10 cellular contexts compared by ENCODE assay signal in genomic region chr6:43367245-43367984, GRCh38. TPM values are rescaled to one million over a fixed set of nuclear protein-coding genes. Genes with fewer than 3 reads are reported as not detected.
DNase-seq lines count a peak whose midpoint lies in the region; ATAC-seq and TF ChIP-seq lines count a peak whose summit lies in the region.
"Had no signal": no experiment of that assay in that cellular context is flagged by ENCODE, and none has a peak within 500 bp of the region (broad histone marks: within the 10 kb centered on the region; RNA-seq: fewer than 3 reads in every experiment).

No MANE protein-coding gene starts in this region.

- H3K27me3 Mint-ChIP-seq in stimulated activated naive CD8-positive, alpha-beta T cell treated with anti-CD3 and anti-CD28 coated beads, Interleukin-15, Interleukin-2, amounts not matched to agents 100 ng/mL and 50 ng/mL, for 24 hours = no peaks in the 10 kb centered on the region
- H3K27me3 Mint-ChIP-seq in T-cell (no peaks in the 10 kb centered on the region), immature natural killer cell (ENCODE audit: low read depth in 3 of 3) (peaks cover 4 to 15% (median 6%) of the 10 kb centered on the region in 3 donors)

- H3K27ac ChIP-seq in gastroesophageal sphincter = no peak overlapping the region

- POLR2A ChIA-PET in T-cell (lab: Charles Lee) = no interaction called here

- H3K27ac Mint-ChIP-seq in stimulated activated naive CD8-positive, alpha-beta T cell treated with anti-CD3 and anti-CD28 coated beads, Interleukin-15, Interleukin-2, amounts not matched to agents 100 ng/mL and 50 ng/mL, for 24 hours = no peak overlapping the region
- H3K27ac Mint-ChIP-seq in T-cell (peak overlapping the region; percentile 53 to 62), immature natural killer cell (peak overlapping the region; percentile 1 to 82 (median 40))

- peaks cover 0 to 32% of the 10 kb centered on the region in 2 donors for H3K36me3 ChIP-seq in gastroesophageal sphincter

- ATAC-seq in stimulated activated naive CD8-positive, alpha-beta T cell treated with anti-CD3 and anti-CD28 coated beads, Interleukin-15, Interleukin-2, amounts not matched to agents 100 U/mL and 50 U/mL, for 24 hours = no peak
- ATAC-seq in T-cell (replicated peaks in 1 of 4) (no peak), gastroesophageal sphincter (no peak), HG02970 (IDR thresholded peaks at IDR 0.05; ENCODE audit: low FRiP score, unreplicated experiment) (no peak)

- peak overlapping the region in 1 of 2 donors; percentile 80 for H3K4me3 ChIP-seq in gastroesophageal sphincter

- CTCF ChIA-PET in T-cell (lab: Charles Lee) = interaction anchor here in 1 of 2 donors (0.6 to 4.5 kb wide), 3 partner anchors 16 to 19 kb away, joined by 3 to 53 read pairs (median 6); no protein-coding TSS in a partner anchor

- TF ChIP-seq CTCF in gastroesophageal sphincter (IDR thresholded peaks at IDR 0.05) = no peak

- WGBS in gastroesophageal sphincter (ENCODE audit: low coverage in 1 of 2), 2 donors = 72 to 84% methylated on average over 8 of the region's 9 CpGs

- peaks cover 2 to 31% (median 5%) of the 10 kb centered on the region in 3 donors for H3K4me1 ChIP-seq in gastroesophageal sphincter

- no peak for TF ChIP-seq POLR2A in gastroesophageal sphincter (IDR thresholded peaks at IDR 0.05)

- no peak for TF ChIP-seq EP300 in gastroesophageal sphincter (IDR thresholded peaks at IDR 0.05)

- H3K27me3 ChIP-seq in gastroesophageal sphincter = no peaks in the 10 kb centered on the region

- DNase-seq in stimulated activated naive CD8-positive, alpha-beta T cell treated with anti-CD3 and anti-CD28 coated beads, Interleukin-15, Interleukin-2, amounts not matched to agents 100 U/mL and 50 U/mL, for 24 hours = no peak
- no peak for DNase-seq in T-cell
- DNase-seq in immature natural killer cell = no peak
- no peak for DNase-seq in NCI-H524 (lab: John Stamatoyannopoulos, UW)
- no peak for DNase-seq in hippocampal formation (lab: John Stamatoyannopoulos, UW)
- DNase-seq: activated CD8-positive, alpha-beta memory T cell treated with anti-CD3 and anti-CD28 coated beads, Interleukin-2, amount 50 U/mL, for 48 hours; DMS153 had no signal

- H3K9me3 ChIP-seq in gastroesophageal sphincter = no peaks in the 10 kb centered on the region

- peaks cover 41% of the 10 kb centered on the region for H3K4me1 Mint-ChIP-seq in stimulated activated naive CD8-positive, alpha-beta T cell treated with anti-CD3 and anti-CD28 coated beads, Interleukin-15, Interleukin-2, amounts not matched to agents 100 ng/mL and 50 ng/mL, for 24 hours (ENCODE audit: low read depth)
- H3K4me1 Mint-ChIP-seq in T-cell (peaks cover 48 to 58% (median 52%) of the 10 kb centered on the region in 3 donors), immature natural killer cell (peaks cover 45 to 59% of the 10 kb centered on the region in 2 donors)

- peaks cover 23% of the 10 kb centered on the region for H3K36me3 Mint-ChIP-seq in stimulated activated naive CD8-positive, alpha-beta T cell treated with anti-CD3 and anti-CD28 coated beads, Interleukin-15, Interleukin-2, amounts not matched to agents 100 ng/mL and 50 ng/mL, for 24 hours (ENCODE audit: low read depth)
- H3K36me3 Mint-ChIP-seq in T-cell (peaks cover 23% of the 10 kb centered on the region), immature natural killer cell (peaks cover 11 to 25% (median 12%) of the 10 kb centered on the region in 3 donors)

- H3K4me3 Mint-ChIP-seq in stimulated activated naive CD8-positive, alpha-beta T cell treated with anti-CD3 and anti-CD28 coated beads, Interleukin-15, Interleukin-2, amounts not matched to agents 100 ng/mL and 50 ng/mL, for 24 hours = peak overlapping the region; percentile 87
- H3K4me3 Mint-ChIP-seq in T-cell = peak overlapping the region; percentile 84 to 88 (median 87)
- H3K4me3 Mint-ChIP-seq in immature natural killer cell = peak overlapping the region; percentile 89 to 95 (median 93)

- H3K9me3 Mint-ChIP-seq in stimulated activated naive CD8-positive, alpha-beta T cell treated with anti-CD3 and anti-CD28 coated beads, Interleukin-15, Interleukin-2, amounts not matched to agents 100 ng/mL and 50 ng/mL, for 24 hours = no peaks in the 10 kb centered on the region
- H3K9me3 Mint-ChIP-seq in T-cell (no peaks in the 10 kb centered on the region), immature natural killer cell (no peaks in the 10 kb centered on the region)

RNA-seq across cellular contexts. Expression of gene ZNF318, which starts 2.0 kb away (rescaled TPM):
- total RNA-seq in T-cell = 10 to 100 TPM; 24.3 to 33.5 (median 26.2) TPM
- polyA plus RNA-seq in immature natural killer cell = 1 to 10 TPM in 2 of 3 donors, under 1 TPM in 1; 0.94 to 9.6 (median 5.7) TPM
- total RNA-seq in gastroesophageal sphincter = 10 to 100 TPM; 11.7 to 22.1 (median 18.4) TPM

RNA-seq across cellular contexts. Expression of gene CRIP3, which starts 58.8 kb away (rescaled TPM):
- total RNA-seq in T-cell (1 to 10 TPM; 1.3 to 4.2 (median 2.8) TPM), gastroesophageal sphincter (not detected)
- 1 to 10 TPM in 1 of 3 donors, under 1 TPM in 2; 0.26 to 1.3 (median 0.35) TPM for polyA plus RNA-seq in immature natural killer cell

RNA-seq across cellular contexts. Expression of gene ABCC10, which starts 59.9 kb away (rescaled TPM):
- total RNA-seq in T-cell = 10 to 100 TPM; 57.8 to 85.4 (median 75.5) TPM
- 10 to 100 TPM in 2 of 3 donors, 1 to 10 TPM in 1; 8.1 to 23.6 (median 11.5) TPM for polyA plus RNA-seq in immature natural killer cell
- 10 to 100 TPM in 3 of 4 donors, 1 to 10 TPM in 1; 7.1 to 19.4 (median 10.2) TPM for total RNA-seq in gastroesophageal sphincter
